13 cellular contexts compared by ENCODE assay signal in the genomic region with DNA sequence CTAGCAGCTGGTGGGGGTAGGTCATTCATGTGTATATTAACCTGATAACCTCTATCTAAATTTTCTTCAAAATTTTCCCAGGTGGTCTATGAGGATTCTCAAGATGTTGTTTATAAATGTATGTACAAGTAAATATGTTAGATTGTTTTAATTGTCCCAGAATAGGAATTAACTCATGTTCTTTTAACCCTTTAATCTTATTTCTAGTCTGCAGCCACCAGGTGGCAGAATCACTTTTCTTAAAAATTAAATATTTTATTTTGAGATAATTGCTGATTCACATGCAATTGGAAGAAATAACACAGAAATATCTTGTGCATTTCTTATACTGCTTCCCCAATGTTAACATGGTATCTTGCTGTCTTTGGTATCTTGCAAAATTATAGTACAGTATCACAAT.
DNase-seq lines count a peak whose midpoint lies in the region; ATAC-seq, FAIRE-seq and TF ChIP-seq lines count a peak whose summit lies in the region.
"Had no signal": no experiment of that assay in that cellular context is flagged by ENCODE, and none has a peak within 500 bp of the region (broad histone marks: within the 10 kb centered on the region; RNA-seq: fewer than 3 reads in every experiment).

No MANE protein-coding gene starts in this region.

- no peak overlapping the region for H3K4me2 ChIP-seq in OCI-LY3 (ENCODE audit: low read length)

- DNase-seq in ELR (ENCODE audit: low read depth) (peak; percentile 43), epithelial cell of proximal tubule (ENCODE audit: low read depth) (no peak), pancreas (no peak), left lobe of liver (ENCODE audit: low spot score) (no peak)
- DNase-seq in stimulated activated CD8-positive, alpha-beta memory T cell treated with anti-CD3 and anti-CD28 coated beads, Interleukin-4, amount 100 ng/mL, for 48 hours: no peak
- DNase-seq: midbrain; NCI-H1436; NK-92 treated with Interleukin-12 subunit alpha and Interleukin-12 subunit beta, amount 100 ng/mL, for 24 hours; upper lobe of left lung had no signal

- H3K9ac ChIP-seq in OCI-LY3 (ENCODE audit: low read length): no peak overlapping the region

- peak; percentile 78 for TF ChIP-seq CTCF in 22Rv1 (IDR thresholded peaks at IDR 0.05)
- peak; percentile 49 for TF ChIP-seq CTCF in OCI-LY3 (IDR thresholded peaks at IDR 0.05; ENCODE audit: low read depth, low read length)
- TF ChIP-seq CTCF in epithelial cell of proximal tubule (conservative IDR thresholded peaks at IDR 0.05; ENCODE audit: low read depth, low read length): peak; percentile 47
- no peak for TF ChIP-seq CTCF in pancreas (IDR thresholded peaks at IDR 0.05)

- H3K36me3 ChIP-seq in OCI-LY3 (replicated peaks; ENCODE audit: low read depth, low read length): no peaks in the 10 kb centered on the region
- H3K36me3 ChIP-seq in pancreas: no peaks in the 10 kb centered on the region
- H3K36me3 ChIP-seq: upper lobe of left lung had no signal

- intact Hi-C loops in pancreas (cut with DNase I): no loop called here

- no peak overlapping the region for H2AFZ ChIP-seq in OCI-LY3 (ENCODE audit: low read depth, low read length)

- H3K79me2 ChIP-seq in OCI-LY3 (ENCODE audit: low read length): no peaks in the 10 kb centered on the region

- FAIRE-seq in pancreas (lab: Jason Lieb, UNC): no peak
- FAIRE-seq: GM12892 had no signal

- H3K27me3 ChIP-seq in OCI-LY3 (ENCODE audit: low read depth, low read length): no peaks in the 10 kb centered on the region
- H3K27me3 ChIP-seq in pancreas: peaks cover 0 to 7% (median 0%) of the 10 kb centered on the region in 4 donors
- H3K27me3 ChIP-seq: upper lobe of left lung had no signal

- no peaks in the 10 kb centered on the region for H4K20me1 ChIP-seq in OCI-LY3 (ENCODE audit: insufficient read depth, low read length)

- ATAC-seq in pancreas (no peak), left lobe of liver (no peak), HG02571 (IDR thresholded peaks at IDR 0.05; ENCODE audit: unreplicated experiment) (no peak)

- H3K4me3 ChIP-seq in OCI-LY3 (ENCODE audit: low read length) (no peak overlapping the region), epithelial cell of proximal tubule (ENCODE audit: low read depth, low read length) (no peak overlapping the region), pancreas (no peak overlapping the region)
- H3K4me3 ChIP-seq: upper lobe of left lung had no signal

- H3K4me1 ChIP-seq in OCI-LY3 (ENCODE audit: low read length) (no peaks in the 10 kb centered on the region), pancreas (peaks cover 0 to 4% (median 0%) of the 10 kb centered on the region in 3 donors)
- H3K4me1 ChIP-seq: upper lobe of left lung had no signal

- H3K27ac ChIP-seq in 22Rv1: no peak overlapping the region
- no peak overlapping the region for H3K27ac ChIP-seq in OCI-LY3 (ENCODE audit: low read length)
- no peak overlapping the region for H3K27ac ChIP-seq in pancreas
- H3K27ac ChIP-seq: upper lobe of left lung had no signal

- H3K9me3 ChIP-seq in OCI-LY3 (ENCODE audit: insufficient read depth, low read length) (no peaks in the 10 kb centered on the region), pancreas (no peaks in the 10 kb centered on the region)
- H3K9me3 ChIP-seq: upper lobe of left lung had no signal

Comparison
In these comparisons a context has a peak if more than half of its experiments do, and no peak if none do; other contexts are left out.
1. CTCF ChIP-seq: peak in 22Rv1 (single experiment), OCI-LY3 (single experiment) and epithelial cell of proximal tubule (single experiment); none in pancreas (0 of 4).